Comparison of ENCODE assay signal across 1 cellular context in the genomic region with DNA sequence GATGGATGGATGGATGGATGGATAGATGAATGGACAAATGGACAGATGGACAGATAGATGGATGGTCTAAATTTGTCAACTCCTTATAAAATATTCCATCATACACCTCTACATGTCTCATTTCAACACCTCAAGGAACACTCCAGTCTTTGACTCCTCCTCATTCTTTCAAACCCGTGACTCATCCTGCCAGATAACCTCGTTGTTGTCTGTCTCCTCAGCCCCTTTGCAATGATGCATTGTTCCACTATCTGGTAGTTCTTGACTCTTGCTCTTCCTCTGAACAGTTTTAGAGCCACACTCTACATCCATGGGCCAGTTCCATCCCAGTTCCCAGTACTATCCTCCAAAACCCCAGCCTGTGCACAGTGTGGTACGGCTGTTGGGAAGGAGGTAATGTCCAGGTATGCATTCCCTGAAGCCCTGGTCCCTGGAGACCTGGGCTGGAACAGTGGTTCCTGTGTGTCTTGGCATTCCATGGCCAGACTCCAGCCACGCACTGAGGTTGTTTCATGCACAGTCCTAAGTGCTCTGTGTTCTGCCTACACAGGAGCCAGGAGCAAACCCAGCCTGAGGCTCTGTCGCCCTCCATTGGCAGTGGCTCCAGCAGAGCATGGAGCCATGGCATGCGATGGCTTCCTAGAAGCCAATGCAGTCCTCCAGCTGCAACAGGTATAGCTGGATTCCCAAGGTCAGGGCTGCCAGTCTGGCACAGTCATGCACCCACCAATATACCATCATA.
A peak's percentile ranks its signal among the peaks of the same experiment; 100 is the strongest.
TF ChIP-seq lines count a peak whose summit lies in the region.

No MANE protein-coding gene starts in this region.

TF ChIP-seq in K562, 482 proteins besides CTCF, POLR2A, EP300 and RAD21:
- TF ChIP-seq KDM5B (IDR thresholded peaks at IDR 0.05; ENCODE audit: insufficient replicate concordance, low read depth, low read length), result no peak
- TF ChIP-seq FOSL1 (tag; conservative IDR thresholded peaks at IDR 0.05), result peak; percentile 39; the same call in 1 of the 2 replicates
- TF ChIP-seq GABPB1 (CRISPR knock-in tag; IDR thresholded peaks at IDR 0.05), result no peak
